ENCODE assay signal across 1 cellular context in the genomic region with DNA sequence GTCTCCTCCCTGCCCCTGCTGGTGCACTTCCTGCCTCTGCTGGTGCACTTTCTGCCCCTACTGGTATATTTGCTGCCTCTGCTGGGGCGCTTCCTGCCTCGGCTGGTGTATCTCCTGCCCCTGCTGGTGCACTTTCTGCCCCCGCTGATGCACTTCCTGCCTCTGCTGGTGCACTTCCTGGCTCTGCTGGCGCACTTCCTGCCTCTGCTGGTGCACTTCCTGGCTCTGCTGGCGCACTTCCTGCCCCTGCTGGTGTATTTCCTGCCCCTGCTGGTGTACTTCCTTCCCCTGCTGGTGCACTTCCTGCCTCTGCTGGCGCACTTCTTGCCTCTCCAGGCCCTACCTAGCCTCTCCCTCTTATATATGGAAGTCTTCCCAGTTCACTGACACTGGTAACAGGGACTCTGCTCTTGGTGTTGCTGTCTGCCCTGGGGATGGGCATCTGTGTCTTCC.
A peak's percentile ranks its signal among the peaks of the same experiment; 100 is the strongest.
TF ChIP-seq lines count a peak whose summit lies in the region.

No MANE protein-coding gene starts in this region.

TF ChIP-seq in GM12878, 131 proteins besides CTCF, POLR2A, EP300 and RAD21:
- peak; percentile 93 for TF ChIP-seq GABPA (IDR thresholded peaks at IDR 0.05; ENCODE audit: low read depth)
- no peak for TF ChIP-seq PML (IDR thresholded peaks at IDR 0.05; ENCODE audit: low read length)
- peak; percentile 71 for TF ChIP-seq IKZF1 (conservative IDR thresholded peaks at IDR 0.05)
- no peak for TF ChIP-seq CBFB (IDR thresholded peaks at IDR 0.05; ENCODE audit: low read depth)
- TF ChIP-seq ZNF274 (IDR thresholded peaks at IDR 0.05; ENCODE audit: insufficient read depth, insufficient read length), result no peak
- TF ChIP-seq, protein P1, sequence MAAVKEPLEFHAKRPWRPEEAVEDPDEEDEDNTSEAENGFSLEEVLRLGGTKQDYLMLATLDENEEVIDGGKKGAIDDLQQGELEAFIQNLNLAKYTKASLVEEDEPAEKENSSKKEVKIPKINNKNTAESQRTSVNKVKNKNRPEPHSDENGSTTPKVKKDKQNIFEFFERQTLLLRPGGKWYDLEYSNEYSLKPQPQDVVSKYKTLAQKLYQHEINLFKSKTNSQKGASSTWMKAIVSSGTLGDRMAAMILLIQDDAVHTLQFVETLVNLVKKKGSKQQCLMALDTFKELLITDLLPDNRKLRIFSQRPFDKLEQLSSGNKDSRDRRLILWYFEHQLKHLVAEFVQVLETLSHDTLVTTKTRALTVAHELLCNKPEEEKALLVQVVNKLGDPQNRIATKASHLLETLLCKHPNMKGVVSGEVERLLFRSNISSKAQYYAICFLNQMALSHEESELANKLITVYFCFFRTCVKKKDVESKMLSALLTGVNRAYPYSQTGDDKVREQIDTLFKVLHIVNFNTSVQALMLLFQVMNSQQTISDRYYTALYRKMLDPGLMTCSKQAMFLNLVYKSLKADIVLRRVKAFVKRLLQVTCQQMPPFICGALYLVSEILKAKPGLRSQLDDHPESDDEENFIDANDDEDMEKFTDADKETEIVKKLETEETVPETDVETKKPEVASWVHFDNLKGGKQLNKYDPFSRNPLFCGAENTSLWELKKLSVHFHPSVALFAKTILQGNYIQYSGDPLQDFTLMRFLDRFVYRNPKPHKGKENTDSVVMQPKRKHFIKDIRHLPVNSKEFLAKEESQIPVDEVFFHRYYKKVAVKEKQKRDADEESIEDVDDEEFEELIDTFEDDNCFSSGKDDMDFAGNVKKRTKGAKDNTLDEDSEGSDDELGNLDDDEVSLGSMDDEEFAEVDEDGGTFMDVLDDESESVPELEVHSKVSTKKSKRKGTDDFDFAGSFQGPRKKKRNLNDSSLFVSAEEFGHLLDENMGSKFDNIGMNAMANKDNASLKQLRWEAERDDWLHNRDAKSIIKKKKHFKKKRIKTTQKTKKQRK (IDR thresholded peaks at IDR 0.05; ENCODE audit: low read depth, low read length), result no peak
- TF ChIP-seq RB1 (IDR thresholded peaks at IDR 0.05; ENCODE audit: borderline replicate concordance), result no peak
- TF ChIP-seq SUZ12 (IDR thresholded peaks at IDR 0.05; ENCODE audit: unreplicated experiment), result no peak
- peak; percentile 93 for TF ChIP-seq CREB1 (IDR thresholded peaks at IDR 0.05; ENCODE audit: low read depth)
- peak; percentile 86 for TF ChIP-seq CREM (IDR thresholded peaks at IDR 0.05; ENCODE audit: low read depth)
- TF ChIP-seq ETV6 (conservative IDR thresholded peaks at IDR 0.05 in 1 of 2, IDR thresholded peaks at IDR 0.05 in 1 of 2; ENCODE audit: borderline replicate concordance in 1 of 2, low read depth in 1 of 2), result peak in 1 of 2 experiments; percentile 100; a peak in 2 of 4 replicates
- TF ChIP-seq GATAD2B (conservative IDR thresholded peaks at IDR 0.05; ENCODE audit: low read depth), result no peak
- TF ChIP-seq NKRF (conservative IDR thresholded peaks at IDR 0.05), result no peak
- peak; percentile 77 for TF ChIP-seq ZBTB40 (IDR thresholded peaks at IDR 0.05; ENCODE audit: borderline replicate concordance)
- TF ChIP-seq EGR1 (IDR thresholded peaks at IDR 0.05; ENCODE audit: borderline replicate concordance in 1 of 2, low read depth in 2 of 2, low read length in 2 of 2), result peak in 1 of 2 experiments; percentile 72; a peak in 2 of 3 replicates
- TF ChIP-seq BRCA1 (IDR thresholded peaks at IDR 0.05; ENCODE audit: low read depth, low read length), result no peak
- TF ChIP-seq RUNX3 (IDR thresholded peaks at IDR 0.05; ENCODE audit: low read length), result 0 out of 2 replicates have a peak, but pooled peaks have one; percentile 22
- TF ChIP-seq E4F1 (IDR thresholded peaks at IDR 0.05; ENCODE audit: borderline replicate concordance, partially characterized antibody), result peak; percentile 30
- 0 out of 2 replicates have a peak, but pooled peaks have one; percentile 39 for TF ChIP-seq ATF7 (IDR thresholded peaks at IDR 0.05; ENCODE audit: low read depth)
- no peak for TF ChIP-seq YY1 (IDR thresholded peaks at IDR 0.05; ENCODE audit: low read depth, low read length)
TF ChIP-seq in GM12878: peak in this region for 10.
